Comparison of ENCODE assay signal across 10 cellular contexts in the genomic region with DNA sequence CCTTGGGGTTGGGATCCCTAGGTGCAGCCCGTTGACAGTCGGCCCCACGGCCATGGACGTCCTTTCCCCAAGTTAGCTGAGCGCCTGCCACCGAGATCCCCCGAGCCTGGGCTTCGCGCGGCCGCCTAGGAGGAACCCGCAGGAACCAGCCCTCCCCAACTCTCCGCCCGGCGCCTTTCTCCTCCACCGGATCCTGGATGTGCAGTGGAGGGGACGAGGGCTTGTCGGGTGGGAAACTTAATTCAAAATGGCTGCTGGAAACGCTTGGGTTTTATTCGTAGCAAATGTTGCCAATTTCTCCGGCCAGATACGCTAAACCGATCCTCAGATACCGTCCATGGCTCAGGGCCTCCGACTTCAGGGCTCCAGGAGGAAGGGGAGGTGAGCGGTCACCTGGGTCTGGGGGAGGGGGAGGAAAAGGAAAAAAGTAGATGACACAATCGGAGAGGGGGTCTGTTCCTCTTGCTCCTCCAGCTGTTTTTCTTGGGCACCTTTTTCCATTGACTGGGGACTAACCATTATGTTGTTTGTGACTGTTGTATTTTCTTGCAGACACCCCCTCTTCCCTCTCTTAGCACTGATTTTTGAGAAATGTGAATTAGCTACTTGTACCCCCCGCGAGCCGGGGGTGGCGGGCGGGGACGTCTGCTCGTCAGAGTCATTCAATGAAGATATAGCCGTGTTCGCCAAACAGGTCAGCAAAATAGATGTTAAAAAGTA. TPM values are rescaled to one million over a fixed set of nuclear protein-coding genes. Genes with fewer than 3 reads are reported as not detected.
DNase-seq lines count a peak whose midpoint lies in the region; ATAC-seq and TF ChIP-seq lines count a peak whose summit lies in the region.
"Had no signal": no experiment of that assay in that cellular context is flagged by ENCODE, and none has a peak within 500 bp of the region (broad histone marks: within the 10 kb centered on the region; RNA-seq: fewer than 3 reads in every experiment).

No MANE protein-coding gene starts in this region.

- H3K27me3 ChIP-seq in right atrium auricular region, result no peaks in the 10 kb centered on the region

- H3K4me1 Mint-ChIP-seq in activated naive CD8-positive, alpha-beta T cell treated with anti-CD3 and anti-CD28 coated beads, Interleukin-2, amount 50 U/mL, for 24 hours, result peaks cover 19% of the 10 kb centered on the region
- peaks cover 40% of the 10 kb centered on the region for H3K4me1 Mint-ChIP-seq in progenitor cell of endocrine pancreas (ENCODE audit: low read depth)

- no peaks in the 10 kb centered on the region for H3K36me3 ChIP-seq in right atrium auricular region

- ATAC-seq in activated naive CD8-positive, alpha-beta T cell treated with anti-CD3 and anti-CD28 coated beads, Interleukin-2, amount 50 U/mL, for 24 hours, result no peak

- peak overlapping the region; percentile 89 to 94 for H3K27ac ChIP-seq in right atrium auricular region

- H3K4me3 Mint-ChIP-seq in activated naive CD8-positive, alpha-beta T cell treated with anti-CD3 and anti-CD28 coated beads, Interleukin-2, amount 50 U/mL, for 24 hours, result peak overlapping the region; percentile 32
- peak overlapping the region; percentile 95 for H3K4me3 Mint-ChIP-seq in progenitor cell of endocrine pancreas (ENCODE audit: low read depth)

- no peaks in the 10 kb centered on the region for H3K9me3 ChIP-seq in right atrium auricular region

- H3K4me3 ChIP-seq in right atrium auricular region, result peak overlapping the region; percentile 62 to 76

- no peaks in the 10 kb centered on the region for H3K36me3 Mint-ChIP-seq in activated naive CD8-positive, alpha-beta T cell treated with anti-CD3 and anti-CD28 coated beads, Interleukin-2, amount 50 U/mL, for 24 hours (ENCODE audit: low read depth)
- peaks cover 58% of the 10 kb centered on the region for H3K36me3 Mint-ChIP-seq in progenitor cell of endocrine pancreas (ENCODE audit: insufficient read depth)

- DNase-seq in EH (ENCODE audit: low read depth) (peak; percentile 43), right atrium auricular region (ENCODE audit: low spot score) (no peak), progenitor cell of endocrine pancreas (ENCODE audit: low spot score, unreplicated experiment) (no peak), T-helper 2 cell (no peak), T-helper 1 cell (no peak)
- no peak for DNase-seq in activated naive CD8-positive, alpha-beta T cell treated with anti-CD3 and anti-CD28 coated beads, Interleukin-2, amount 50 U/mL, for 24 hours
- no peak for DNase-seq in stimulated activated CD4-positive, alpha-beta T cell treated with anti-CD3 and anti-CD28 coated beads, Interleukin-4, amount 100 ng/mL, for 1 hour
- DNase-seq in activated CD8-positive, alpha-beta memory T cell treated with anti-CD3 and anti-CD28 coated beads for 24 hours, result no peak
- DNase-seq: activated T-cell treated with anti-CD3 and anti-CD28 coated beads, Interleukin-2, amount 50 U/mL, for 1 hour; NCI-H524 had no signal

- H3K27me3 Mint-ChIP-seq in activated naive CD8-positive, alpha-beta T cell treated with anti-CD3 and anti-CD28 coated beads, Interleukin-2, amount 50 U/mL, for 24 hours, result peaks cover 83% of the 10 kb centered on the region
- no peaks in the 10 kb centered on the region for H3K27me3 Mint-ChIP-seq in progenitor cell of endocrine pancreas

- no peak overlapping the region for H3K27ac Mint-ChIP-seq in activated naive CD8-positive, alpha-beta T cell treated with anti-CD3 and anti-CD28 coated beads, Interleukin-2, amount 50 U/mL, for 24 hours
- H3K27ac Mint-ChIP-seq in progenitor cell of endocrine pancreas, result peak overlapping the region; percentile 97

- peaks cover 0 to 21% of the 10 kb centered on the region in 2 donors for H3K4me1 ChIP-seq in right atrium auricular region

- TF ChIP-seq CTCF in right atrium auricular region (IDR thresholded peaks at IDR 0.05), result no peak
- TF ChIP-seq CTCF in progenitor cell of endocrine pancreas (IDR thresholded peaks at IDR 0.05; ENCODE audit: unreplicated experiment), result no peak

- H3K9me3 Mint-ChIP-seq in activated naive CD8-positive, alpha-beta T cell treated with anti-CD3 and anti-CD28 coated beads, Interleukin-2, amount 50 U/mL, for 24 hours, result no peaks in the 10 kb centered on the region
- no peaks in the 10 kb centered on the region for H3K9me3 Mint-ChIP-seq in progenitor cell of endocrine pancreas (ENCODE audit: low read depth)

RNA-seq across cellular contexts. Expression of a gene that starts 4.5 kb away (rescaled TPM):
- 10 to 100 TPM; 13.6 to 16.7 TPM for total RNA-seq in right atrium auricular region
- total RNA-seq in progenitor cell of endocrine pancreas, result 296 and 306 TPM in 2 replicates

Comparison
In these comparisons a context has a peak if more than half of its experiments do, and no peak if none do; other contexts are left out.
1. RNA of a gene that starts 4.5 kb away (total RNA-seq): 296 to 306 TPM in progenitor cell of endocrine pancreas; 13.6 to 16.7 TPM in right atrium auricular region; every median in the first group is over 10 times any median in the second.